In the genomic region with DNA sequence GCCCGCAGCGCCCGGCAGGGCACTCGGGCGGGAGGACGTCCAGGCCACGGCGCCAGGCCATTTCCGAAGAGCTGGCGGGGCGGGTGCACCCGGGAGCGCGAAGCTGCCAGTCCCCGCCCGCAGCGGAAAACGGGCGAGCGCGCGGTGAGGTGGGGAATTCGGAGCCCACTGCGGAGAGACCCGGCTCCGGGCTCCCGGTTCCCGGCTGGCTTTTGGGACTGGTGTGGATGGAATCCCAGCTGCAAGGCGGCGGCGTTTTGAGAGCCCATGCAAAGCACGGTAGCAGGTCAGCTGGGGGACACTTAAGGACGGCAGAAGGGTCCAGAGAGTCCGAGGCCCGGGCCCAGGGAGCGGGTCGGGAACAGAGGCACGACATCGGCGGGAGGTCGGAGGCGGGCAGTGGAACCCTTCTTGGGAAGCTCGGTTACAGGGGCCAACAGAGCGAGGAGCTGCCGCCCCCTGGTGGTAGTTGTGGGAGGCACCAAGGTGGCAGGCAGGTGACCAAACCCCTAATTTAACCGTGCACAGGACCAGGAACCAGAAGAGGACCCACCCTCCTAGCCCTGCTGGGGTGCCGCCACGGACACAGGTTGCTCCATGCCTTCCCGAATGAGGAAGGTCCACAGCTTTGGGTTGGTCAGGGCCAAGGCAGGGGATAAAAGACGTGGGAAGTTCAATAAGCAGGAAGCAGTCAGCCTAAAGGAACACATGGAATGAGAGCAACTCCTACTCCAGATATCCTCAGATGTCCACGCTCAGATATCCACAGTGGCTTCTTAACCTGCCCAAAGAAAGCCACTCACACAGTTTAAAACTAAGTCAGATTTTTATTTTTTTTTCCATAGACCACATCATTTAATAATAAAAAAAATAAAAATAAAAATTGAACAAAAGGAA, we compare ENCODE assay signal across 1 cellular context.
TF ChIP-seq lines count a peak whose summit lies in the region.

No MANE protein-coding gene starts in this region.

TF ChIP-seq in A549, 52 proteins besides CTCF, POLR2A, EP300 and RAD21 (continued from another document):
- no peak for TF ChIP-seq CBX2 (IDR thresholded peaks at IDR 0.05; ENCODE audit: borderline replicate concordance, low read depth)
- TF ChIP-seq CHD2 (IDR thresholded peaks at IDR 0.05; ENCODE audit: low read length, partially characterized antibody): no peak
- peak; percentile 85 for TF ChIP-seq SMC3 (IDR thresholded peaks at IDR 0.05)
- TF ChIP-seq, protein P1, sequence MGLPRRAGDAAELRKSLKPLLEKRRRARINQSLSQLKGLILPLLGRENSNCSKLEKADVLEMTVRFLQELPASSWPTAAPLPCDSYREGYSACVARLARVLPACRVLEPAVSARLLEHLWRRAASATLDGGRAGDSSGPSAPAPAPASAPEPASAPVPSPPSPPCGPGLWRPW (IDR thresholded peaks at IDR 0.05): no peak
- TF ChIP-seq HOXA7 (CRISPR knock-in tag; IDR thresholded peaks at IDR 0.05): no peak
- TF ChIP-seq, protein P2, sequence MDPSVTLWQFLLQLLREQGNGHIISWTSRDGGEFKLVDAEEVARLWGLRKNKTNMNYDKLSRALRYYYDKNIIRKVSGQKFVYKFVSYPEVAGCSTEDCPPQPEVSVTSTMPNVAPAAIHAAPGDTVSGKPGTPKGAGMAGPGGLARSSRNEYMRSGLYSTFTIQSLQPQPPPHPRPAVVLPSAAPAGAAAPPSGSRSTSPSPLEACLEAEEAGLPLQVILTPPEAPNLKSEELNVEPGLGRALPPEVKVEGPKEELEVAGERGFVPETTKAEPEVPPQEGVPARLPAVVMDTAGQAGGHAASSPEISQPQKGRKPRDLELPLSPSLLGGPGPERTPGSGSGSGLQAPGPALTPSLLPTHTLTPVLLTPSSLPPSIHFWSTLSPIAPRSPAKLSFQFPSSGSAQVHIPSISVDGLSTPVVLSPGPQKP (IDR thresholded peaks at IDR 0.05; ENCODE audit: low read depth, low read length): no peak
- TF ChIP-seq HOXB13 (CRISPR knock-in tag; IDR thresholded peaks at IDR 0.05; ENCODE audit: low read depth): no peak
- no peak for TF ChIP-seq ESRRA (IDR thresholded peaks at IDR 0.05; ENCODE audit: borderline replicate concordance, low read length)
- TF ChIP-seq, protein P3, sequence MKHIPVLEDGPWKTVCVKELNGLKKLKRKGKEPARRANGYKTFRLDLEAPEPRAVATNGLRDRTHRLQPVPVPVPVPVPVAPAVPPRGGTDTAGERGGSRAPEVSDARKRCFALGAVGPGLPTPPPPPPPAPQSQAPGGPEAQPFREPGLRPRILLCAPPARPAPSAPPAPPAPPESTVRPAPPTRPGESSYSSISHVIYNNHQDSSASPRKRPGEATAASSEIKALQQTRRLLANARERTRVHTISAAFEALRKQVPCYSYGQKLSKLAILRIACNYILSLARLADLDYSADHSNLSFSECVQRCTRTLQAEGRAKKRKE (CRISPR knock-in tag; IDR thresholded peaks at IDR 0.05; ENCODE audit: low read depth): no peak
- TF ChIP-seq JUNB (IDR thresholded peaks at IDR 0.05): no peak
- TF ChIP-seq TFCP2L1 (CRISPR knock-in tag; IDR thresholded peaks at IDR 0.05): no peak
- no peak for TF ChIP-seq MAZ (IDR thresholded peaks at IDR 0.05; ENCODE audit: borderline replicate concordance, low read depth, low read length)
- no peak for TF ChIP-seq FOSL2 (IDR thresholded peaks at IDR 0.05)
- TF ChIP-seq FOSL2 (CRISPR knock-in tag; IDR thresholded peaks at IDR 0.05): no peak
- TF ChIP-seq HDAC2 (IDR thresholded peaks at IDR 0.05): no peak
- TF ChIP-seq NPAS2 (CRISPR knock-in tag; IDR thresholded peaks at IDR 0.05; ENCODE audit: borderline replicate concordance): no peak
- no peak for TF ChIP-seq SREBF2 (IDR thresholded peaks at IDR 0.05)
- TF ChIP-seq CEBPB (IDR thresholded peaks at IDR 0.05): no peak
- no peak; the same call in 1 of the 2 replicates for TF ChIP-seq BHLHE40 (IDR thresholded peaks at IDR 0.05; ENCODE audit: low read depth, low read length)
- no peak for TF ChIP-seq RARB (CRISPR knock-in tag; IDR thresholded peaks at IDR 0.05)
- TF ChIP-seq ZFP36 (IDR thresholded peaks at IDR 0.05; ENCODE audit: borderline replicate concordance, partially characterized antibody): no peak
- no peak for TF ChIP-seq EHMT2 (IDR thresholded peaks at IDR 0.05; ENCODE audit: low read depth)
- no peak for TF ChIP-seq FOXS1 (CRISPR knock-in tag; IDR thresholded peaks at IDR 0.05)
- no peak for TF ChIP-seq HEYL (CRISPR knock-in tag; IDR thresholded peaks at IDR 0.05)
- TF ChIP-seq, protein P4, sequence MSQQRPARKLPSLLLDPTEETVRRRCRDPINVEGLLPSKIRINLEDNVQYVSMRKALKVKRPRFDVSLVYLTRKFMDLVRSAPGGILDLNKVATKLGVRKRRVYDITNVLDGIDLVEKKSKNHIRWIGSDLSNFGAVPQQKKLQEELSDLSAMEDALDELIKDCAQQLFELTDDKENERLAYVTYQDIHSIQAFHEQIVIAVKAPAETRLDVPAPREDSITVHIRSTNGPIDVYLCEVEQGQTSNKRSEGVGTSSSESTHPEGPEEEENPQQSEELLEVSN (IDR thresholded peaks at IDR 0.05; ENCODE audit: borderline replicate concordance, low read depth): no peak
- no peak for TF ChIP-seq CBX8 (IDR thresholded peaks at IDR 0.05)
- no peak for TF ChIP-seq RCOR1 (IDR thresholded peaks at IDR 0.05; ENCODE audit: low read depth, low read length)
- TF ChIP-seq, protein P5, sequence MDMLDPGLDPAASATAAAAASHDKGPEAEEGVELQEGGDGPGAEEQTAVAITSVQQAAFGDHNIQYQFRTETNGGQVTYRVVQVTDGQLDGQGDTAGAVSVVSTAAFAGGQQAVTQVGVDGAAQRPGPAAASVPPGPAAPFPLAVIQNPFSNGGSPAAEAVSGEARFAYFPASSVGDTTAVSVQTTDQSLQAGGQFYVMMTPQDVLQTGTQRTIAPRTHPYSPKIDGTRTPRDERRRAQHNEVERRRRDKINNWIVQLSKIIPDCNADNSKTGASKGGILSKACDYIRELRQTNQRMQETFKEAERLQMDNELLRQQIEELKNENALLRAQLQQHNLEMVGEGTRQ (IDR thresholded peaks at IDR 0.05): no peak
- TF ChIP-seq RNF2 (IDR thresholded peaks at IDR 0.05; ENCODE audit: borderline replicate concordance, low read depth): 0 out of 2 replicates have a peak, but pooled peaks have one; percentile 66
- TF ChIP-seq POLR2AphosphoS2 (conservative IDR thresholded peaks at IDR 0.05; ENCODE audit: low read length): 0 out of 2 replicates have a peak, but pooled peaks have one; percentile 58
